In genomic region chr2:231052494-231053451, GRCh38 we compare ENCODE assay signal across 1 cellular context.
A peak's percentile ranks its signal among the peaks of the same experiment; 100 is the strongest.
TF ChIP-seq lines count a peak whose summit lies in the region.

No MANE protein-coding gene starts in this region.

TF ChIP-seq in HepG2, 621 proteins besides CTCF, POLR2A, EP300 and RAD21 (continued from another document and continues in another):
- TF ChIP-seq, protein P1, sequence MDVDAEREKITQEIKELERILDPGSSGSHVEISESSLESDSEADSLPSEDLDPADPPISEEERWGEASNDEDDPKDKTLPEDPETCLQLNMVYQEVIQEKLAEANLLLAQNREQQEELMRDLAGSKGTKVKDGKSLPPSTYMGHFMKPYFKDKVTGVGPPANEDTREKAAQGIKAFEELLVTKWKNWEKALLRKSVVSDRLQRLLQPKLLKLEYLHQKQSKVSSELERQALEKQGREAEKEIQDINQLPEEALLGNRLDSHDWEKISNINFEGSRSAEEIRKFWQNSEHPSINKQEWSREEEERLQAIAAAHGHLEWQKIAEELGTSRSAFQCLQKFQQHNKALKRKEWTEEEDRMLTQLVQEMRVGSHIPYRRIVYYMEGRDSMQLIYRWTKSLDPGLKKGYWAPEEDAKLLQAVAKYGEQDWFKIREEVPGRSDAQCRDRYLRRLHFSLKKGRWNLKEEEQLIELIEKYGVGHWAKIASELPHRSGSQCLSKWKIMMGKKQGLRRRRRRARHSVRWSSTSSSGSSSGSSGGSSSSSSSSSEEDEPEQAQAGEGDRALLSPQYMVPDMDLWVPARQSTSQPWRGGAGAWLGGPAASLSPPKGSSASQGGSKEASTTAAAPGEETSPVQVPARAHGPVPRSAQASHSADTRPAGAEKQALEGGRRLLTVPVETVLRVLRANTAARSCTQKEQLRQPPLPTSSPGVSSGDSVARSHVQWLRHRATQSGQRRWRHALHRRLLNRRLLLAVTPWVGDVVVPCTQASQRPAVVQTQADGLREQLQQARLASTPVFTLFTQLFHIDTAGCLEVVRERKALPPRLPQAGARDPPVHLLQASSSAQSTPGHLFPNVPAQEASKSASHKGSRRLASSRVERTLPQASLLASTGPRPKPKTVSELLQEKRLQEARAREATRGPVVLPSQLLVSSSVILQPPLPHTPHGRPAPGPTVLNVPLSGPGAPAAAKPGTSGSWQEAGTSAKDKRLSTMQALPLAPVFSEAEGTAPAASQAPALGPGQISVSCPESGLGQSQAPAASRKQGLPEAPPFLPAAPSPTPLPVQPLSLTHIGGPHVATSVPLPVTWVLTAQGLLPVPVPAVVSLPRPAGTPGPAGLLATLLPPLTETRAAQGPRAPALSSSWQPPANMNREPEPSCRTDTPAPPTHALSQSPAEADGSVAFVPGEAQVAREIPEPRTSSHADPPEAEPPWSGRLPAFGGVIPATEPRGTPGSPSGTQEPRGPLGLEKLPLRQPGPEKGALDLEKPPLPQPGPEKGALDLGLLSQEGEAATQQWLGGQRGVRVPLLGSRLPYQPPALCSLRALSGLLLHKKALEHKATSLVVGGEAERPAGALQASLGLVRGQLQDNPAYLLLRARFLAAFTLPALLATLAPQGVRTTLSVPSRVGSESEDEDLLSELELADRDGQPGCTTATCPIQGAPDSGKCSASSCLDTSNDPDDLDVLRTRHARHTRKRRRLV (CRISPR knock-in tag; IDR thresholded peaks at IDR 0.05): peak; percentile 87
- no peak for TF ChIP-seq ZMYM3 (CRISPR knock-in tag; IDR thresholded peaks at IDR 0.05)
- TF ChIP-seq ZNF296 (CRISPR knock-in tag; conservative IDR thresholded peaks at IDR 0.05): 0 out of 2 replicates have a peak, but pooled peaks have one; percentile 47
- peak; percentile 95 for TF ChIP-seq HNRNPLL (IDR thresholded peaks at IDR 0.05; ENCODE audit: low read depth, low read length, poor library complexity, severe bottlenecking)
- peak; percentile 77 for TF ChIP-seq CCAR2 (optimal IDR thresholded peaks at IDR 0.05; ENCODE audit: low read depth, low read length)
- TF ChIP-seq ZNF34 (CRISPR knock-in tag; IDR thresholded peaks at IDR 0.05; ENCODE audit: borderline replicate concordance): peak; percentile 33; the same call in 1 of the 2 replicates
- TF ChIP-seq ZNF850 (CRISPR knock-in tag; conservative IDR thresholded peaks at IDR 0.05): no peak
- TF ChIP-seq, protein P2, sequence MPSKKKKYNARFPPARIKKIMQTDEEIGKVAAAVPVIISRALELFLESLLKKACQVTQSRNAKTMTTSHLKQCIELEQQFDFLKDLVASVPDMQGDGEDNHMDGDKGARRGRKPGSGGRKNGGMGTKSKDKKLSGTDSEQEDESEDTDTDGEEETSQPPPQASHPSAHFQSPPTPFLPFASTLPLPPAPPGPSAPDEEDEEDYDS (CRISPR knock-in tag; IDR thresholded peaks at IDR 0.05): 0 out of 2 replicates have a peak, but pooled peaks have one; percentile 55
- TF ChIP-seq RXRB (CRISPR knock-in tag; IDR thresholded peaks at IDR 0.05; ENCODE audit: borderline replicate concordance): peak; percentile 46; the same call in 1 of the 2 replicates
- TF ChIP-seq, protein P3, sequence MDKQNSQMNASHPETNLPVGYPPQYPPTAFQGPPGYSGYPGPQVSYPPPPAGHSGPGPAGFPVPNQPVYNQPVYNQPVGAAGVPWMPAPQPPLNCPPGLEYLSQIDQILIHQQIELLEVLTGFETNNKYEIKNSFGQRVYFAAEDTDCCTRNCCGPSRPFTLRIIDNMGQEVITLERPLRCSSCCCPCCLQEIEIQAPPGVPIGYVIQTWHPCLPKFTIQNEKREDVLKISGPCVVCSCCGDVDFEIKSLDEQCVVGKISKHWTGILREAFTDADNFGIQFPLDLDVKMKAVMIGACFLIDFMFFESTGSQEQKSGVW (CRISPR knock-in tag; IDR thresholded peaks at IDR 0.05; ENCODE audit: borderline replicate concordance): peak; percentile 95; the same call in 1 of the 2 replicates
- peak; percentile 63 for TF ChIP-seq HDAC2 (CRISPR knock-in tag; IDR thresholded peaks at IDR 0.05)
- peak; percentile 68 for TF ChIP-seq POGZ (CRISPR knock-in tag; IDR thresholded peaks at IDR 0.05)
- no peak for TF ChIP-seq CEBPB (IDR thresholded peaks at IDR 0.05; ENCODE audit: borderline replicate concordance, low read depth, low read length)
- peak; percentile 87 for TF ChIP-seq ZNF772 (CRISPR knock-in tag; IDR thresholded peaks at IDR 0.05)
- TF ChIP-seq ZNF770 (CRISPR knock-in tag; IDR thresholded peaks at IDR 0.05): peak; percentile 35
- TF ChIP-seq, protein P4, sequence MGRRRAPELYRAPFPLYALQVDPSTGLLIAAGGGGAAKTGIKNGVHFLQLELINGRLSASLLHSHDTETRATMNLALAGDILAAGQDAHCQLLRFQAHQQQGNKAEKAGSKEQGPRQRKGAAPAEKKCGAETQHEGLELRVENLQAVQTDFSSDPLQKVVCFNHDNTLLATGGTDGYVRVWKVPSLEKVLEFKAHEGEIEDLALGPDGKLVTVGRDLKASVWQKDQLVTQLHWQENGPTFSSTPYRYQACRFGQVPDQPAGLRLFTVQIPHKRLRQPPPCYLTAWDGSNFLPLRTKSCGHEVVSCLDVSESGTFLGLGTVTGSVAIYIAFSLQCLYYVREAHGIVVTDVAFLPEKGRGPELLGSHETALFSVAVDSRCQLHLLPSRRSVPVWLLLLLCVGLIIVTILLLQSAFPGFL (CRISPR knock-in tag; IDR thresholded peaks at IDR 0.05): peak; percentile 25; the same call in 1 of the 2 replicates
- TF ChIP-seq BCL3 (CRISPR knock-in tag; IDR thresholded peaks at IDR 0.05): peak; percentile 52
- TF ChIP-seq ZNF644 (CRISPR knock-in tag; IDR thresholded peaks at IDR 0.05; ENCODE audit: low read depth): no peak; the same call in 1 of the 2 replicates
- peak; percentile 96; the same call in 1 of the 2 replicates for TF ChIP-seq IRF9 (CRISPR knock-in tag; IDR thresholded peaks at IDR 0.05; ENCODE audit: borderline replicate concordance)
- no peak for TF ChIP-seq ZNF841 (CRISPR knock-in tag; IDR thresholded peaks at IDR 0.05; ENCODE audit: borderline replicate concordance)
- TF ChIP-seq ZNF280D (CRISPR knock-in tag; IDR thresholded peaks at IDR 0.05): peak; percentile 53; the same call in 1 of the 2 replicates
- TF ChIP-seq FOXP1 (IDR thresholded peaks at IDR 0.05): no peak
- TF ChIP-seq FOXP1 (CRISPR knock-in tag; IDR thresholded peaks at IDR 0.05): no peak
- TF ChIP-seq SP4 (CRISPR knock-in tag; IDR thresholded peaks at IDR 0.05): peak; percentile 51; the same call in 1 of the 2 replicates
- TF ChIP-seq PTBP1 (IDR thresholded peaks at IDR 0.05; ENCODE audit: low read depth, low read length, poor library complexity, severe bottlenecking): peak; percentile 33
- peak; percentile 96 for TF ChIP-seq ZSCAN31 (CRISPR knock-in tag; IDR thresholded peaks at IDR 0.05; ENCODE audit: low read depth)
- no peak for TF ChIP-seq ZNF121 (CRISPR knock-in tag; IDR thresholded peaks at IDR 0.05)
- TF ChIP-seq ZNF543 (CRISPR knock-in tag; IDR thresholded peaks at IDR 0.05): peak; percentile 67; the same call in 1 of the 2 replicates
- TF ChIP-seq KLF16 (CRISPR knock-in tag; IDR thresholded peaks at IDR 0.05): peak; percentile 26 to 74; a peak in 1 of 4 replicates
- TF ChIP-seq, protein P5, sequence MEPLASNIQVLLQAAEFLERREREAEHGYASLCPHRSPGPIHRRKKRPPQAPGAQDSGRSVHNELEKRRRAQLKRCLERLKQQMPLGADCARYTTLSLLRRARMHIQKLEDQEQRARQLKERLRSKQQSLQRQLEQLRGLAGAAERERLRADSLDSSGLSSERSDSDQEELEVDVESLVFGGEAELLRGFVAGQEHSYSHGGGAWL (CRISPR knock-in tag; IDR thresholded peaks at IDR 0.05): 0 out of 2 replicates have a peak, but pooled peaks have one; percentile 42
- TF ChIP-seq KAT7 (CRISPR knock-in tag; IDR thresholded peaks at IDR 0.05; ENCODE audit: borderline replicate concordance): peak; percentile 33; the same call in 1 of the 2 replicates
- TF ChIP-seq AFF4 (CRISPR knock-in tag; IDR thresholded peaks at IDR 0.05): 0 out of 2 replicates have a peak, but pooled peaks have one; percentile 69
- TF ChIP-seq KMT2B (CRISPR knock-in tag; IDR thresholded peaks at IDR 0.05): peak; percentile 67; the same call in 1 of the 2 replicates
- TF ChIP-seq ZSCAN25 (CRISPR knock-in tag; IDR thresholded peaks at IDR 0.05): 0 out of 2 replicates have a peak, but pooled peaks have one; percentile 46
- peak; percentile 72 for TF ChIP-seq JARID2 (CRISPR knock-in tag; IDR thresholded peaks at IDR 0.05; ENCODE audit: insufficient replicate concordance)
- TF ChIP-seq JUN (CRISPR knock-in tag; IDR thresholded peaks at IDR 0.05): peak; percentile 71; the same call in 1 of the 2 replicates
- peak; percentile 58; the same call in 1 of the 2 replicates for TF ChIP-seq ZNF232 (CRISPR knock-in tag; IDR thresholded peaks at IDR 0.05; ENCODE audit: borderline replicate concordance)
